8 cellular contexts compared by ENCODE assay signal in genomic region chr7:42911482-42912447, GRCh38. TPM values are rescaled to one million over a fixed set of nuclear protein-coding genes. Genes with fewer than 3 reads are reported as not detected.
DNase-seq lines count a peak whose midpoint lies in the region; ATAC-seq, FAIRE-seq and TF ChIP-seq lines count a peak whose summit lies in the region.

C7orf25 (minus strand) TSS chr7:42912070; CDS start chr7:42910900, 1,170 bp downstream.

- no peak within 1 kb of the TSS for H2BK12ac ChIP-seq in H1 (ENCODE audit: low read depth, low read length)

- H2AFZ ChIP-seq in H1 (ENCODE audit: low read length): peak within 1 kb of the TSS; percentile 55; the same call in 1 of the 2 replicates

- peak within 1 kb of the TSS; percentile 64 to 85 (median 68) for H3K4me3 ChIP-seq in H1 (ENCODE audit: extremely low read depth in 1 of 4, insufficient read depth in 2 of 4, low read depth in 3 of 4, low read length in 4 of 4)
- peak within 1 kb of the TSS; percentile 91 for H3K4me3 ChIP-seq in mesendoderm (ENCODE audit: low read length)

- H2BK120ac ChIP-seq in H1 (replicated peaks; ENCODE audit: low read depth, low read length) (no peak within 1 kb of the TSS), mesendoderm (ENCODE audit: low read depth, low read length) (no peak within 1 kb of the TSS)

- peaks cover 45% of the 10 kb centered on the region for H3K36me3 Mint-ChIP-seq in activated CD8-positive, alpha-beta memory T cell treated with anti-CD3 and anti-CD28 coated beads, Interleukin-2, amount 10 ng/mL, durations not matched to agents 7 days and 5 days

- H3K27me3 ChIP-seq in H1 (replicated peaks in 1 of 4; ENCODE audit: control insufficient read depth in 3 of 4, extremely low read depth in 1 of 4, insufficient read depth in 3 of 4, low read length in 3 of 4) (no peaks in the 10 kb centered on the region), mesendoderm (ENCODE audit: insufficient read depth, low read length, poor library complexity) (no peaks in the 10 kb centered on the region)

- CTCF ChIA-PET in activated CD8-positive, alpha-beta memory T cell treated with anti-CD3 and anti-CD28 coated beads, Interleukin-2, amount 10 ng/mL, durations not matched to agents 7 days and 5 days (lab: Charles Lee): interaction anchor here (0.9 to 1.2 kb wide), 3 partner anchors 20 to 29 kb away, joined by 3 to 6 read pairs (median 3); partner anchors contain the start of genes MRPL32 and PSMA2
- CTCF ChIA-PET in H1 (lab: Charles Lee; ENCODE audit: partially characterized antibody): interaction anchor here (1.3 kb wide), 1 partner anchor 34 kb away, joined by 6 read pairs; no protein-coding TSS in a partner anchor

- no peak for TF ChIP-seq RAD21 in H1 (IDR thresholded peaks at IDR 0.05 in 1 of 2, conservative IDR thresholded peaks at IDR 0.05 in 1 of 2; ENCODE audit: low read depth in 2 of 2, low read length in 2 of 2)

- TF ChIP-seq POLR2A in H1 (IDR thresholded peaks at IDR 0.05; ENCODE audit: control extremely low read depth in 1 of 2, low read depth in 2 of 2, low read length in 2 of 2): peak; percentile 12 to 62; a peak in 2 of 3 replicates

- H3K9ac ChIP-seq in H1 (replicated peaks in 1 of 4; ENCODE audit: extremely low read depth in 1 of 4, low read depth in 3 of 4, low read length in 3 of 4): peak within 1 kb of the TSS; percentile 54 to 87 (median 74)
- peak within 1 kb of the TSS; percentile 94 for H3K9ac ChIP-seq in mesendoderm (ENCODE audit: low read length)

- H4K20me1 ChIP-seq in H1 (replicated peaks in 1 of 2; ENCODE audit: control insufficient read depth in 1 of 2, insufficient read depth in 2 of 2, low read length in 2 of 2): no peaks in the 10 kb centered on the region

- H4K8ac ChIP-seq in H1 (ENCODE audit: extremely low read depth, insufficient read depth, low read length) (peak within 1 kb of the TSS; percentile 29; the same call in 1 of the 2 replicates), mesendoderm (ENCODE audit: low read depth, low read length) (no peak within 1 kb of the TSS)

- H3K9me3 Mint-ChIP-seq in activated CD8-positive, alpha-beta memory T cell treated with anti-CD3 and anti-CD28 coated beads, Interleukin-2, amount 10 ng/mL, durations not matched to agents 7 days and 5 days (ENCODE audit: low read depth): no peaks in the 10 kb centered on the region

- FAIRE-seq in H1 (lab: Jason Lieb, UNC): no peak

- H2BK20ac ChIP-seq in H1 (ENCODE audit: low read length): no peak within 1 kb of the TSS

- TF ChIP-seq EP300 in H1 (IDR thresholded peaks at IDR 0.05; ENCODE audit: borderline replicate concordance in 1 of 2, low read depth in 2 of 2, low read length in 2 of 2): no peak

- peak within 1 kb of the TSS; percentile 73 for H3K27ac ChIP-seq in H1 (ENCODE audit: low read depth, low read length)
- peak within 1 kb of the TSS; percentile 83 for H3K27ac ChIP-seq in mesendoderm (ENCODE audit: low read depth, low read length)

- DNase-seq in COLO668 (lab: John Stamatoyannopoulos, UW; ENCODE audit: unreplicated experiment) (peak; percentile 99), HT1080 (ENCODE audit: low read depth) (peak; percentile 94), NOMO-1 (lab: John Stamatoyannopoulos, UW; ENCODE audit: unreplicated experiment in 2 of 2) (peak; percentile 87 to 93), H1 (ENCODE audit: low read depth in 1 of 2, low spot score in 2 of 2) (peak; percentile 91 to 98), mesendoderm (peak; percentile 98)
- DNase-seq in activated CD8-positive, alpha-beta memory T cell treated with anti-CD3 and anti-CD28 coated beads, Interleukin-2, amount 10 ng/mL, durations not matched to agents 7 days and 5 days: peak; percentile 97
- peak; percentile 94 for DNase-seq in stimulated activated CD8-positive, alpha-beta memory T cell treated with anti-CD3 and anti-CD28 coated beads, Interleukin-15, amount 100 ng/mL, for 1 hour (ENCODE audit: low read depth)

- peak within 1 kb of the TSS; percentile 41; the same call in 1 of the 2 replicates for H2AK5ac ChIP-seq in H1 (ENCODE audit: low read depth, low read length)
- no peak within 1 kb of the TSS for H2AK5ac ChIP-seq in mesendoderm (ENCODE audit: low read length)

- H3K23ac ChIP-seq in H1 (ENCODE audit: insufficient read length) (no peak within 1 kb of the TSS), mesendoderm (ENCODE audit: low read length) (no peak within 1 kb of the TSS)

- no peak within 1 kb of the TSS for H4K5ac ChIP-seq in H1 (ENCODE audit: insufficient read length, low read depth, low read length)
- H4K5ac ChIP-seq in mesendoderm (ENCODE audit: low read length): peak within 1 kb of the TSS; percentile 72

- H3K4me1 Mint-ChIP-seq in activated CD8-positive, alpha-beta memory T cell treated with anti-CD3 and anti-CD28 coated beads, Interleukin-2, amount 10 ng/mL, durations not matched to agents 7 days and 5 days: peaks cover 60% of the 10 kb centered on the region

- H3K18ac ChIP-seq in H1 (ENCODE audit: extremely low read depth, low read length) (peak within 1 kb of the TSS; percentile 56; the same call in 1 of the 2 replicates), mesendoderm (ENCODE audit: low read length) (peak within 1 kb of the TSS; percentile 82)

- no peak within 1 kb of the TSS for H3K14ac ChIP-seq in H1 (ENCODE audit: insufficient read length)

- peaks cover 0 to 10% of the 10 kb centered on the region in 2 experiments; a peak in 2 of 4 replicates for H3K79me2 ChIP-seq in H1 (ENCODE audit: control insufficient read depth in 1 of 2, insufficient read depth in 2 of 2, low read length in 2 of 2)
- H3K79me2 ChIP-seq in mesendoderm (ENCODE audit: control insufficient read depth, insufficient read depth, low read length): peaks cover 4% of the 10 kb centered on the region

- peak within 1 kb of the TSS; percentile 89 for H3K27ac Mint-ChIP-seq in activated CD8-positive, alpha-beta memory T cell treated with anti-CD3 and anti-CD28 coated beads, Interleukin-2, amount 10 ng/mL, durations not matched to agents 7 days and 5 days

- no peak within 1 kb of the TSS for H4K91ac ChIP-seq in H1 (replicated peaks; ENCODE audit: insufficient read length, low read length)

- 1% methylated on average over 63 of the region's 94 CpGs; no CpG with 5 or more reads in 1 of the 2 experiments for WGBS in H1 (ENCODE audit: extremely low coverage in 1 of 2, insufficient coverage in 1 of 2, insufficient read length in 1 of 2, insufficient replicate concordance in 2 of 2, low coverage in 1 of 2, low lambda C conversion rate in 2 of 2, missing lambda C conversion rate in 1 of 2), 2 experiments
- WGBS in mesendoderm (ENCODE audit: extremely low coverage, insufficient coverage, low lambda C conversion rate): no CpG with 5 or more reads among the region's 94 CpGs

- 0 out of 4 replicates have a peak, but pooled peaks of 1 of the 3 experiments have one; percentile 3 for TF ChIP-seq CTCF in H1 (IDR thresholded peaks at IDR 0.05; ENCODE audit: control extremely low read depth in 1 of 3, insufficient read depth in 1 of 3, low read depth in 1 of 3, low read length in 3 of 3)

- peak; percentile 83 for ATAC-seq in GM21367 (IDR thresholded peaks at IDR 0.05; ENCODE audit: unreplicated experiment)
- peak; percentile 96 for ATAC-seq in activated CD8-positive, alpha-beta memory T cell treated with anti-CD3 and anti-CD28 coated beads, Interleukin-2, amount 10 ng/mL, durations not matched to agents 7 days and 5 days

- H3K9me3 ChIP-seq in H1 (ENCODE audit: insufficient read depth in 2 of 2, low read depth in 1 of 2, low read length in 1 of 2): no peaks in the 10 kb centered on the region

- H3K27me3 Mint-ChIP-seq in activated CD8-positive, alpha-beta memory T cell treated with anti-CD3 and anti-CD28 coated beads, Interleukin-2, amount 10 ng/mL, durations not matched to agents 7 days and 5 days: no peaks in the 10 kb centered on the region

- POLR2A ChIA-PET in H1 (lab: Charles Lee; ENCODE audit: partially characterized antibody): interaction anchor here (0.6 to 9.1 kb wide), 7 partner anchors 15 to 905 kb away, joined by 3 to 112 read pairs (median 3); partner anchors contain the start of genes MRPL32 and PSMA2

- peaks cover 4% of the 10 kb centered on the region; the same call in 1 of the 2 replicates for H3K79me1 ChIP-seq in H1 (ENCODE audit: low read depth, low read length)
- peaks cover 5% of the 10 kb centered on the region for H3K79me1 ChIP-seq in mesendoderm (ENCODE audit: low read length)

- H3K4ac ChIP-seq in H1 (replicated peaks; ENCODE audit: insufficient read length, low read depth, low read length) (peak within 1 kb of the TSS; percentile 4), mesendoderm (ENCODE audit: low read depth, low read length) (peak within 1 kb of the TSS; percentile 29)

- peak within 1 kb of the TSS; percentile 93 for H3K4me3 Mint-ChIP-seq in activated CD8-positive, alpha-beta memory T cell treated with anti-CD3 and anti-CD28 coated beads, Interleukin-2, amount 10 ng/mL, durations not matched to agents 7 days and 5 days

- H3K23me2 ChIP-seq in H1 (ENCODE audit: low read depth, low read length): peaks cover 2% of the 10 kb centered on the region; the same call in 1 of the 2 replicates

- H3K4me1 ChIP-seq in H1 (replicated peaks in 1 of 4; ENCODE audit: control insufficient read depth in 3 of 4, insufficient read depth in 4 of 4, low read length in 3 of 4) (peaks cover 2 to 11% (median 5%) of the 10 kb centered on the region in 4 experiments; a peak in 6 of 7 replicates), mesendoderm (ENCODE audit: control insufficient read depth, low read depth, low read length) (peaks cover 3% of the 10 kb centered on the region)

- H2BK5ac ChIP-seq in H1 (ENCODE audit: low read depth, low read length): peak within 1 kb of the TSS; percentile 60; the same call in 1 of the 2 replicates
- H2BK5ac ChIP-seq in mesendoderm (ENCODE audit: low read length): peak within 1 kb of the TSS; percentile 21

- H2BK15ac ChIP-seq in H1 (ENCODE audit: low read length) (no peak within 1 kb of the TSS), mesendoderm (replicated peaks; ENCODE audit: low read depth) (no peak within 1 kb of the TSS)

- H3K36me3 ChIP-seq in H1 (ENCODE audit: control insufficient read depth in 2 of 4, insufficient read depth in 4 of 4, low read length in 3 of 4) (peaks cover 2 to 24% (median 7%) of the 10 kb centered on the region in 4 experiments; a peak in 5 of 8 replicates), mesendoderm (ENCODE audit: control insufficient read depth, insufficient read depth, low read length) (peaks cover 3% of the 10 kb centered on the region)

- H3K56ac ChIP-seq in H1 (replicated peaks; ENCODE audit: insufficient read length, low read depth, low read length): no peak within 1 kb of the TSS
- H3K56ac ChIP-seq in mesendoderm (ENCODE audit: low read length): peak within 1 kb of the TSS; percentile 92

- H3K4me2 ChIP-seq in H1 (ENCODE audit: insufficient read depth in 1 of 2, low read depth in 2 of 2, low read length in 2 of 2): peak within 1 kb of the TSS; percentile 78 to 96
- H3K4me2 ChIP-seq in mesendoderm (ENCODE audit: low read length): peak within 1 kb of the TSS; percentile 66

RNA-seq across cellular contexts. Expression of gene C7orf25, which starts in this region (rescaled TPM):
- 9.0 and 12.5 TPM in 2 replicates for total RNA-seq in HT1080 (2014; rRNA removed; shearing (Covaris generic))
- 15.7 and 16.5 TPM in 2 replicates for polyA plus RNA-seq in HT1080 (2015; cell fraction: cytosol; rRNA removed)
- polyA plus RNA-seq in HT1080 (2015; cell fraction: nucleus; rRNA removed): 6.3 and 8.6 TPM in 2 replicates
- 1 to 10 TPM; 5.9 to 6.8 TPM for total RNA-seq in activated CD8-positive, alpha-beta memory T cell treated with anti-CD3 and anti-CD28 coated beads, Interleukin-2, amount 10 ng/mL, durations not matched to agents 7 days and 5 days
- 2.6 and 4.5 TPM in 2 replicates for total RNA-seq in H1 (2021; fragmentation: NEBNext Ultra II Directional; extraction: Animal tissue kit (Norgen Biotek cat#: 25700))
- 0.70 and 1.3 TPM in 2 replicates for polyA plus RNA-seq in H1 (2011; rRNA removed)
- polyA plus RNA-seq in H1 (2011; cell fraction: cytosol; rRNA removed): 3.0 TPM
- 1.4 TPM for polyA plus RNA-seq in H1 (2011; cell fraction: nucleus; rRNA removed)
- polyA plus RNA-seq in H1 (2012, experiment 1 of 2): 2.2 to 3.9 TPM (median 2.6 TPM) in 4 replicates
- 0.71 TPM for polyA plus RNA-seq in H1 (2012, experiment 2 of 2)
- polyA plus RNA-seq in H1 (2013, experiment 1 of 2): 4.5 TPM
- polyA plus RNA-seq in H1 (2013, experiment 2 of 2): 4.0 TPM
- 2.5 and 3.1 TPM in 2 replicates for polyA minus RNA-seq in H1 (2011; rRNA and poly(A)+ RNA removed)
- polyA minus RNA-seq in H1 (2011; cell fraction: cytosol; rRNA and poly(A)+ RNA removed): 2.1 TPM
- 7.0 TPM for polyA minus RNA-seq in H1 (2011; cell fraction: nucleus; rRNA and poly(A)+ RNA removed)
- 3.9 TPM for polyA plus RNA-seq in mesendoderm (2013, experiment 1 of 2)
- 3.9 TPM for polyA plus RNA-seq in mesendoderm (2013, experiment 2 of 2)

Comparison
In these comparisons a context has a peak if more than half of its experiments do, and no peak if none do; other contexts are left out.
1. Peak in every context shown above with its lines: DNase-seq, ATAC-seq, H3K4me3 ChIP-seq and H3K27ac ChIP-seq.